1 cellular context compared by ENCODE assay signal in the genomic region with DNA sequence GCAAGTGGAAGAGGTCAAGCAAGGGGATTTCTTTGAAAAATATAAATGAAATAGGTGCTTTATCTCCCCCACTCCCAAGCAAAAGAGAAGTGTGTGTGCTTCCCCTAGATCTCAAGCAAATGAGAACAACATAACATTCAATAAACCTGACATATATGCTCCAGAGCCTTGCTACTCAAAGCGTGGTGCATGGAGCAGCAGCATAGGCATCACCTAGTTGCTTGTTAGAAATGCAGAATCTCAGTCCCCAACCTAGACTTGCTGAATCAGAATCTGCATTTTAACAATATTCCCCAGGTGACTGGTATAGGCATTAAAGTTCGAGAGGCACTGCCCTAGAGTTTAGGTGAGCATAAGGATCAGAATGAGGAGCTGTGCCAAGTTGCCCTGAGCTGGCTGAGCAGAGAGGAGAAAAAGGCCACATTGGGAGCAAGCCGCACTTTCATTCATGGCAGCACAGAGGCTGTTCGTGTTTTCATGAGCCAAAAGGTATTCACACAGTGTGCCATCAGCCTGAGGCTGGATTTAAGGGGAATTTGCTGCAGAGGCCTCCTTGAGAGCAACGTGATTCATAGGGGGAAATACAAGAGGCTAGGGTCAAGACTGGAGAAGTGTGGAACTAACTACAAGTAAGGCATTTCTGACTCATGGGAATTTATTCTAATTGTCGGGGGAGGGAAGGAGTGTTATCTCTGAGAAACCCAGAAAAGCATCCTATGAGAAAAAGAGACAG.
TF ChIP-seq lines count a peak whose summit lies in the region.

No MANE protein-coding gene starts in this region.

TF ChIP-seq in IMR-90, 13 proteins besides CTCF, POLR2A, EP300 and RAD21:
- TF ChIP-seq, protein P1, sequence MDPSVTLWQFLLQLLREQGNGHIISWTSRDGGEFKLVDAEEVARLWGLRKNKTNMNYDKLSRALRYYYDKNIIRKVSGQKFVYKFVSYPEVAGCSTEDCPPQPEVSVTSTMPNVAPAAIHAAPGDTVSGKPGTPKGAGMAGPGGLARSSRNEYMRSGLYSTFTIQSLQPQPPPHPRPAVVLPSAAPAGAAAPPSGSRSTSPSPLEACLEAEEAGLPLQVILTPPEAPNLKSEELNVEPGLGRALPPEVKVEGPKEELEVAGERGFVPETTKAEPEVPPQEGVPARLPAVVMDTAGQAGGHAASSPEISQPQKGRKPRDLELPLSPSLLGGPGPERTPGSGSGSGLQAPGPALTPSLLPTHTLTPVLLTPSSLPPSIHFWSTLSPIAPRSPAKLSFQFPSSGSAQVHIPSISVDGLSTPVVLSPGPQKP (IDR thresholded peaks at IDR 0.05; ENCODE audit: borderline replicate concordance, low read depth, low read length), result no peak
- no peak for TF ChIP-seq RCOR1 (IDR thresholded peaks at IDR 0.05; ENCODE audit: insufficient replicate concordance, low read length)
